ENCODE assay signal across 1 cellular context in genomic region chr12:15629108-15629507, GRCh38.
TF ChIP-seq lines count a peak whose summit lies in the region.

No MANE protein-coding gene starts in this region.

TF ChIP-seq in HepG2, 621 proteins besides CTCF, POLR2A, EP300 and RAD21 (continued from another document and continues in another):
- TF ChIP-seq HIC2 (CRISPR knock-in tag; IDR thresholded peaks at IDR 0.05; ENCODE audit: low read depth) (no peak), FOXO1 (CRISPR knock-in tag; IDR thresholded peaks at IDR 0.05) (no peak; the same call in 1 of the 2 replicates), BRCA1 (CRISPR knock-in tag; IDR thresholded peaks at IDR 0.05) (no peak), KDM6A (CRISPR knock-in tag; IDR thresholded peaks at IDR 0.05; ENCODE audit: low read depth) (peak; percentile 60; the same call in 1 of the 2 replicates), SCMH1 (CRISPR knock-in tag; IDR thresholded peaks at IDR 0.05; ENCODE audit: borderline replicate concordance) (no peak), THYN1 (CRISPR knock-in tag; IDR thresholded peaks at IDR 0.05; ENCODE audit: borderline replicate concordance, low read depth) (no peak), MBD4 (IDR thresholded peaks at IDR 0.05; ENCODE audit: borderline replicate concordance, low read length) (no peak), AGO2 (optimal IDR thresholded peaks at IDR 0.05; ENCODE audit: low read depth, low read length) (no peak), ZNF747 (CRISPR knock-in tag; IDR thresholded peaks at IDR 0.05; ENCODE audit: borderline replicate concordance) (no peak), ZNF343 (CRISPR knock-in tag; IDR thresholded peaks at IDR 0.05) (no peak), ZNF263 (CRISPR knock-in tag; IDR thresholded peaks at IDR 0.05) (no peak), ZNF138 (CRISPR knock-in tag; IDR thresholded peaks at IDR 0.05; ENCODE audit: low read depth) (no peak), ZNF839 (CRISPR knock-in tag; IDR thresholded peaks at IDR 0.05; ENCODE audit: borderline replicate concordance) (no peak), HNRNPL (IDR thresholded peaks at IDR 0.05; ENCODE audit: low read depth, low read length) (no peak), ZNF619 (CRISPR knock-in tag; IDR thresholded peaks at IDR 0.05) (no peak), ZNF430 (CRISPR knock-in tag; IDR thresholded peaks at IDR 0.05) (no peak), PAWR (CRISPR knock-in tag; IDR thresholded peaks at IDR 0.05; ENCODE audit: borderline replicate concordance) (no peak), MATR3 (CRISPR knock-in tag; IDR thresholded peaks at IDR 0.05) (no peak), ZNF512 (CRISPR knock-in tag; IDR thresholded peaks at IDR 0.05) (no peak), ZNF7 (CRISPR knock-in tag; IDR thresholded peaks at IDR 0.05) (no peak), ZNF446 (CRISPR knock-in tag; IDR thresholded peaks at IDR 0.05) (no peak), LBX2 (CRISPR knock-in tag; IDR thresholded peaks at IDR 0.05; ENCODE audit: borderline replicate concordance) (no peak), ZNF10 (CRISPR knock-in tag; IDR thresholded peaks at IDR 0.05; ENCODE audit: borderline replicate concordance, low read depth) (no peak), CBX2 (IDR thresholded peaks at IDR 0.05; ENCODE audit: low read depth, low read length) (no peak), CBX2 (CRISPR knock-in tag; IDR thresholded peaks at IDR 0.05; ENCODE audit: low read depth) (no peak), ZFP36 (IDR thresholded peaks at IDR 0.05; ENCODE audit: borderline replicate concordance, low read depth, low read length, partially characterized antibody) (no peak), ZSCAN20 (CRISPR knock-in tag; IDR thresholded peaks at IDR 0.05; ENCODE audit: borderline replicate concordance) (no peak), ZFY (CRISPR knock-in tag; IDR thresholded peaks at IDR 0.05) (peak; percentile 55; the same call in 1 of the 2 replicates), MTF1 (CRISPR knock-in tag; IDR thresholded peaks at IDR 0.05) (no peak), EEA1 (CRISPR knock-in tag; IDR thresholded peaks at IDR 0.05; ENCODE audit: borderline replicate concordance) (no peak), ZNF547 (CRISPR knock-in tag; IDR thresholded peaks at IDR 0.05) (no peak), MTA3 (CRISPR knock-in tag; IDR thresholded peaks at IDR 0.05) (no peak), SIX1 (CRISPR knock-in tag; IDR thresholded peaks at IDR 0.05; ENCODE audit: borderline replicate concordance) (no peak), ZNF572 (CRISPR knock-in tag; IDR thresholded peaks at IDR 0.05) (no peak), RFX1 (IDR thresholded peaks at IDR 0.05) (no peak), PHF21A (CRISPR knock-in tag; IDR thresholded peaks at IDR 0.05) (peak; percentile 49; the same call in 1 of the 2 replicates), SP4 (CRISPR knock-in tag; IDR thresholded peaks at IDR 0.05) (no peak), CBFB (CRISPR knock-in tag; IDR thresholded peaks at IDR 0.05) (no peak), HOXD1 (CRISPR knock-in tag; IDR thresholded peaks at IDR 0.05) (no peak), NFYB (CRISPR knock-in tag; IDR thresholded peaks at IDR 0.05) (no peak), ZNF720 (CRISPR knock-in tag; IDR thresholded peaks at IDR 0.05) (no peak), ZNF256 (CRISPR knock-in tag; conservative IDR thresholded peaks at IDR 0.05) (no peak), ZNF792 (CRISPR knock-in tag; IDR thresholded peaks at IDR 0.05) (no peak), FOXC1 (CRISPR knock-in tag; IDR thresholded peaks at IDR 0.05; ENCODE audit: borderline replicate concordance) (no peak), SMARCC2 (IDR thresholded peaks at IDR 0.05) (no peak), SRY (CRISPR knock-in tag; IDR thresholded peaks at IDR 0.05) (no peak), ZNF772 (CRISPR knock-in tag; IDR thresholded peaks at IDR 0.05) (no peak), ZNF773 (CRISPR knock-in tag; IDR thresholded peaks at IDR 0.05; ENCODE audit: borderline replicate concordance) (no peak), RARA (CRISPR knock-in tag; IDR thresholded peaks at IDR 0.05) (peak; percentile 50; the same call in 1 of the 2 replicates), TCF7L2 (IDR thresholded peaks at IDR 0.05; ENCODE audit: low read depth, low read length) (no peak), KDM1A (CRISPR knock-in tag; IDR thresholded peaks at IDR 0.05) (no peak), JUNB (CRISPR knock-in tag; IDR thresholded peaks at IDR 0.05; ENCODE audit: borderline replicate concordance) (no peak; the same call in 1 of the 2 replicates), SRSF9 (IDR thresholded peaks at IDR 0.05; ENCODE audit: borderline replicate concordance, insufficient read depth, low read depth, low read length, poor library complexity, severe bottlenecking) (no peak), CC2D1A (CRISPR knock-in tag; IDR thresholded peaks at IDR 0.05) (no peak), FOXJ3 (CRISPR knock-in tag; IDR thresholded peaks at IDR 0.05; ENCODE audit: borderline replicate concordance) (peak; percentile 65; the same call in 1 of the 2 replicates), HNRNPK (IDR thresholded peaks at IDR 0.05; ENCODE audit: low read depth, low read length, poor library complexity, severe bottlenecking) (no peak), SOX5 (CRISPR knock-in tag; IDR thresholded peaks at IDR 0.05; ENCODE audit: borderline replicate concordance) (peak; percentile 69; the same call in 1 of the 2 replicates), TBX3 (IDR thresholded peaks at IDR 0.05; ENCODE audit: borderline replicate concordance) (peak; percentile 60; the same call in 1 of the 2 replicates)
- TF ChIP-seq, protein P1, sequence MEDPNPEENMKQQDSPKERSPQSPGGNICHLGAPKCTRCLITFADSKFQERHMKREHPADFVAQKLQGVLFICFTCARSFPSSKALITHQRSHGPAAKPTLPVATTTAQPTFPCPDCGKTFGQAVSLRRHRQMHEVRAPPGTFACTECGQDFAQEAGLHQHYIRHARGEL (CRISPR knock-in tag; IDR thresholded peaks at IDR 0.05) = no peak
- TF ChIP-seq, protein P2, sequence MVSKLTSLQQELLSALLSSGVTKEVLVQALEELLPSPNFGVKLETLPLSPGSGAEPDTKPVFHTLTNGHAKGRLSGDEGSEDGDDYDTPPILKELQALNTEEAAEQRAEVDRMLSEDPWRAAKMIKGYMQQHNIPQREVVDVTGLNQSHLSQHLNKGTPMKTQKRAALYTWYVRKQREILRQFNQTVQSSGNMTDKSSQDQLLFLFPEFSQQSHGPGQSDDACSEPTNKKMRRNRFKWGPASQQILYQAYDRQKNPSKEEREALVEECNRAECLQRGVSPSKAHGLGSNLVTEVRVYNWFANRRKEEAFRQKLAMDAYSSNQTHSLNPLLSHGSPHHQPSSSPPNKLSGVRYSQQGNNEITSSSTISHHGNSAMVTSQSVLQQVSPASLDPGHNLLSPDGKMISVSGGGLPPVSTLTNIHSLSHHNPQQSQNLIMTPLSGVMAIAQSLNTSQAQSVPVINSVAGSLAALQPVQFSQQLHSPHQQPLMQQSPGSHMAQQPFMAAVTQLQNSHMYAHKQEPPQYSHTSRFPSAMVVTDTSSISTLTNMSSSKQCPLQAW (CRISPR knock-in tag; IDR thresholded peaks at IDR 0.05) = no peak
- TF ChIP-seq, protein P3, sequence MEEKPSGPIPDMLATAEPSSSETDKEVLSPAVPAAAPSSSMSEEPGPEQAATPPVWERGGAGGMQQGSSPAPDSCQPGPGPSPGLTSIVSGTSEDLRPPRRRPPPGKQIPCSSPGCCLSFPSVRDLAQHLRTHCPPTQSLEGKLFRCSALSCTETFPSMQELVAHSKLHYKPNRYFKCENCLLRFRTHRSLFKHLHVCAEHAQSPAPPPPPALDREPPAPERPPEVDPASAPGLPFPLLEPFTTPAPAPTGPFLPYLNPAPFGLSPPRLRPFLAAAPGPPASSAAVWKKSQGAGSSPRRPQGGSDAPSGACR (CRISPR knock-in tag; IDR thresholded peaks at IDR 0.05) = 0 out of 2 replicates have a peak, but pooled peaks have one; percentile 55
- TF ChIP-seq, protein P4, sequence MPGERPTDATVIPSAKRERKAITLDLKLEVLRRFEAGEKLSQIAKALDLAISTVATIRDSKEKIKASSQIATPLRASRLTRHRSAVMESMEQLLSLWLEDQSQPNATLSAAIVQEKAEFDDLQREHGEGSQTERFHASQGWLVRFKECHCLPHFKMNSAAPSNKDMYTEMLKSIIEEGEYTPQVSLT (CRISPR knock-in tag; IDR thresholded peaks at IDR 0.05; ENCODE audit: borderline replicate concordance, low read depth) = no peak
- TF ChIP-seq, protein P5, sequence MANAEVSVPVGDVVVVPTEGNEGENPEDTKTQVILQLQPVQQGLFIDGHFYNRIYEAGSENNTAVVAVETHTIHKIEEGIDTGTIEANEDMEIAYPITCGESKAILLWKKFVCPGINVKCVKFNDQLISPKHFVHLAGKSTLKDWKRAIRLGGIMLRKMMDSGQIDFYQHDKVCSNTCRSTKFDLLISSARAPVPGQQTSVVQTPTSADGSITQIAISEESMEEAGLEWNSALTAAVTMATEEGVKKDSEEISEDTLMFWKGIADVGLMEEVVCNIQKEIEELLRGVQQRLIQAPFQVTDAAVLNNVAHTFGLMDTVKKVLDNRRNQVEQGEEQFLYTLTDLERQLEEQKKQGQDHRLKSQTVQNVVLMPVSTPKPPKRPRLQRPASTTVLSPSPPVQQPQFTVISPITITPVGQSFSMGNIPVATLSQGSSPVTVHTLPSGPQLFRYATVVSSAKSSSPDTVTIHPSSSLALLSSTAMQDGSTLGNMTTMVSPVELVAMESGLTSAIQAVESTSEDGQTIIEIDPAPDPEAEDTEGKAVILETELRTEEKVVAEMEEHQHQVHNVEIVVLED (CRISPR knock-in tag; IDR thresholded peaks at IDR 0.05; ENCODE audit: borderline replicate concordance) = no peak
- TF ChIP-seq, protein P6, sequence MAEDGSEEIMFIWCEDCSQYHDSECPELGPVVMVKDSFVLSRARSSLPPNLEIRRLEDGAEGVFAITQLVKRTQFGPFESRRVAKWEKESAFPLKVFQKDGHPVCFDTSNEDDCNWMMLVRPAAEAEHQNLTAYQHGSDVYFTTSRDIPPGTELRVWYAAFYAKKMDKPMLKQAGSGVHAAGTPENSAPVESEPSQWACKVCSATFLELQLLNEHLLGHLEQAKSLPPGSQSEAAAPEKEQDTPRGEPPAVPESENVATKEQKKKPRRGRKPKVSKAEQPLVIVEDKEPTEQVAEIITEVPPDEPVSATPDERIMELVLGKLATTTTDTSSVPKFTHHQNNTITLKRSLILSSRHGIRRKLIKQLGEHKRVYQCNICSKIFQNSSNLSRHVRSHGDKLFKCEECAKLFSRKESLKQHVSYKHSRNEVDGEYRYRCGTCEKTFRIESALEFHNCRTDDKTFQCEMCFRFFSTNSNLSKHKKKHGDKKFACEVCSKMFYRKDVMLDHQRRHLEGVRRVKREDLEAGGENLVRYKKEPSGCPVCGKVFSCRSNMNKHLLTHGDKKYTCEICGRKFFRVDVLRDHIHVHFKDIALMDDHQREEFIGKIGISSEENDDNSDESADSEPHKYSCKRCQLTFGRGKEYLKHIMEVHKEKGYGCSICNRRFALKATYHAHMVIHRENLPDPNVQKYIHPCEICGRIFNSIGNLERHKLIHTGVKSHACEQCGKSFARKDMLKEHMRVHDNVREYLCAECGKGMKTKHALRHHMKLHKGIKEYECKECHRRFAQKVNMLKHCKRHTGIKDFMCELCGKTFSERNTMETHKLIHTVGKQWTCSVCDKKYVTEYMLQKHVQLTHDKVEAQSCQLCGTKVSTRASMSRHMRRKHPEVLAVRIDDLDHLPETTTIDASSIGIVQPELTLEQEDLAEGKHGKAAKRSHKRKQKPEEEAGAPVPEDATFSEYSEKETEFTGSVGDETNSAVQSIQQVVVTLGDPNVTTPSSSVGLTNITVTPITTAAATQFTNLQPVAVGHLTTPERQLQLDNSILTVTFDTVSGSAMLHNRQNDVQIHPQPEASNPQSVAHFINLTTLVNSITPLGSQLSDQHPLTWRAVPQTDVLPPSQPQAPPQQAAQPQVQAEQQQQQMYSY (CRISPR knock-in tag; IDR thresholded peaks at IDR 0.05) = no peak
- TF ChIP-seq, protein P7, sequence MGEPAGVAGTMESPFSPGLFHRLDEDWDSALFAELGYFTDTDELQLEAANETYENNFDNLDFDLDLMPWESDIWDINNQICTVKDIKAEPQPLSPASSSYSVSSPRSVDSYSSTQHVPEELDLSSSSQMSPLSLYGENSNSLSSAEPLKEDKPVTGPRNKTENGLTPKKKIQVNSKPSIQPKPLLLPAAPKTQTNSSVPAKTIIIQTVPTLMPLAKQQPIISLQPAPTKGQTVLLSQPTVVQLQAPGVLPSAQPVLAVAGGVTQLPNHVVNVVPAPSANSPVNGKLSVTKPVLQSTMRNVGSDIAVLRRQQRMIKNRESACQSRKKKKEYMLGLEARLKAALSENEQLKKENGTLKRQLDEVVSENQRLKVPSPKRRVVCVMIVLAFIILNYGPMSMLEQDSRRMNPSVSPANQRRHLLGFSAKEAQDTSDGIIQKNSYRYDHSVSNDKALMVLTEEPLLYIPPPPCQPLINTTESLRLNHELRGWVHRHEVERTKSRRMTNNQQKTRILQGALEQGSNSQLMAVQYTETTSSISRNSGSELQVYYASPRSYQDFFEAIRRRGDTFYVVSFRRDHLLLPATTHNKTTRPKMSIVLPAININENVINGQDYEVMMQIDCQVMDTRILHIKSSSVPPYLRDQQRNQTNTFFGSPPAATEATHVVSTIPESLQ (CRISPR knock-in tag; conservative IDR thresholded peaks at IDR 0.05) = no peak
